20 cellular contexts compared by ENCODE assay signal in genomic region chr20:6040958-6041807, GRCh38. TPM values are rescaled to one million over a fixed set of nuclear protein-coding genes. Genes with fewer than 3 reads are reported as not detected.
"Had no signal": no experiment of that assay in that cellular context is flagged by ENCODE, and none has a peak within 500 bp of the region (broad histone marks: within the 10 kb centered on the region; RNA-seq: fewer than 3 reads in every experiment).

No MANE protein-coding gene starts in this region.

- H3K9me3 ChIP-seq: neutrophil, pancreas, suprapubic skin, transverse colon had no signal

- DNase-seq: activated CD4-positive, alpha-beta T cell treated with anti-CD3 and anti-CD28 coated beads, Interleukin-2, amount 10 ng/mL, durations not matched to agents 7 days and 5 days; activated CD4-positive, CD25-positive, alpha-beta regulatory T cell; activated CD8-positive, alpha-beta memory T cell treated with anti-CD3 and anti-CD28 coated beads, Interleukin-2, amount 50 U/mL, for 4 hours; activated effector memory CD4-positive, alpha-beta T cell treated with anti-CD3 and anti-CD28 coated beads, Interleukin-2, amount 50 U/mL, for 16 hours; activated T-cell treated with anti-CD3 and anti-CD28 coated beads, Interleukin-2, amount 50 U/mL, for 4 hours; dermis blood vessel endothelial cell; effector memory CD4-positive, alpha-beta T cell; left cardiac atrium; naive B cell; stimulated activated CD4-positive, alpha-beta T cell treated with anti-CD3 and anti-CD28 coated beads, Interleukin-12 subunit alpha, Interleukin-12 subunit beta, amount 100 ng/mL, for 4 hours; stimulated activated CD4-positive, alpha-beta T cell treated with anti-CD3 and anti-CD28 coated beads, Interleukin-1b, Interleukin-23, amount 100 ng/mL, for 48 hours; T-cell; transverse colon had no signal

- H3K4me3 ChIP-seq: pancreas, suprapubic skin, transverse colon had no signal

- ATAC-seq: activated T-cell treated with anti-CD3 and anti-CD28 coated beads, Interleukin-2, amount 50 U/mL, for 4 hours; SK-N-SH treated with all-trans-retinoic acid at 6 μM for 48 hours; T-cell had no signal

- H3K27ac ChIP-seq: neutrophil, pancreas, suprapubic skin, transverse colon had no signal

- H3K27me3 ChIP-seq: neutrophil, pancreas, suprapubic skin, transverse colon had no signal

- H3K4me1 ChIP-seq: pancreas, suprapubic skin, transverse colon had no signal

RNA-seq across cellular contexts. Expression of gene LRRN4, which starts 12.7 kb away (rescaled TPM):
- total RNA-seq: activated CD4-positive, alpha-beta T cell treated with anti-CD3 and anti-CD28 coated beads, Interleukin-2, amount 10 ng/mL, durations not matched to agents 7 days and 5 days; endothelial cell of umbilical vein; fibroblast of villous mesenchyme; mononuclear cell had no signal
- polyA plus RNA-seq: endothelial cell of umbilical vein had no signal
